16 cellular contexts compared by ENCODE assay signal in genomic region chr11:57473208-57473930, GRCh38. TPM values are rescaled to one million over a fixed set of nuclear protein-coding genes. Genes with fewer than 3 reads are reported as not detected.
DNase-seq lines count a peak whose midpoint lies in the region; ATAC-seq, FAIRE-seq and TF ChIP-seq lines count a peak whose summit lies in the region.
"Had no signal": no experiment of that assay in that cellular context is flagged by ENCODE, and none has a peak within 500 bp of the region (broad histone marks: within the 10 kb centered on the region; RNA-seq: fewer than 3 reads in every experiment).

No MANE protein-coding gene starts in this region.

- H3K9me3 ChIP-seq in endodermal cell (ENCODE audit: control insufficient read depth, low read length) (no peaks in the 10 kb centered on the region), esophagus squamous epithelium (no peaks in the 10 kb centered on the region)

- intact Hi-C loops in CD14-positive monocyte (cut with micrococcal nuclease) (no loop called here), esophagus squamous epithelium (cut with DNase I) (loop anchor here (10.0 kb wide), 1 partner anchor 129 kb away; no protein-coding TSS in a partner anchor)

- H3K4me1 Mint-ChIP-seq in CD14-positive monocyte, result peaks cover 42% of the 10 kb centered on the region
- H3K4me1 Mint-ChIP-seq in endodermal cell, result peaks cover 2% of the 10 kb centered on the region

- peaks cover 10 to 17% (median 12%) of the 10 kb centered on the region in 3 donors for H3K27me3 Mint-ChIP-seq in CD14-positive monocyte (ENCODE audit: low read depth in 3 of 3)
- H3K27me3 Mint-ChIP-seq in endodermal cell (ENCODE audit: insufficient read depth), result peaks cover 85% of the 10 kb centered on the region

- no peak overlapping the region for H3K9ac ChIP-seq in endodermal cell (ENCODE audit: extremely low read depth, low read length, poor library complexity, severe bottlenecking)

- TF ChIP-seq CTCF in CD14-positive monocyte (IDR thresholded peaks at IDR 0.05) (no peak), endodermal cell (conservative IDR thresholded peaks at IDR 0.05) (no peak), esophagus squamous epithelium (IDR thresholded peaks at IDR 0.05) (no peak)

- no peaks in the 10 kb centered on the region for H3K4me1 ChIP-seq in endodermal cell (ENCODE audit: control insufficient read depth, insufficient read depth, low read length)
- H3K4me1 ChIP-seq in esophagus squamous epithelium, result peaks cover 16 to 43% (median 19%) of the 10 kb centered on the region in 3 donors

- H3K27ac Mint-ChIP-seq in CD14-positive monocyte (peak overlapping the region; percentile 23 to 90 (median 65)), endodermal cell (no peak overlapping the region)

- ATAC-seq in HG02870 (IDR thresholded peaks at IDR 0.05; ENCODE audit: unreplicated experiment), result no peak
- ATAC-seq: Panc1 had no signal

- H3K27me3 ChIP-seq in endodermal cell (ENCODE audit: control insufficient read depth, insufficient read depth, low read length, poor library complexity, severe bottlenecking), result peaks cover 89% of the 10 kb centered on the region
- H3K27me3 ChIP-seq in esophagus squamous epithelium, result peaks cover 0 to 44% (median 0%) of the 10 kb centered on the region in 4 donors

- 19 to 44% methylated on average over 3 to 7 of the region's 7 CpGs for WGBS in endodermal cell (ENCODE audit: insufficient coverage in 1 of 2, insufficient read length in 1 of 2), 2 experiments
- WGBS in esophagus squamous epithelium, 2 donors, result 56 to 65% methylated on average over 7 of the region's 7 CpGs

- H3K4me3 ChIP-seq in endodermal cell (ENCODE audit: low read length) (no peak overlapping the region), esophagus squamous epithelium (no peak overlapping the region)

- H3K9me3 Mint-ChIP-seq in CD14-positive monocyte (peaks cover 0 to 1% (median 0%) of the 10 kb centered on the region in 7 donors), endodermal cell (no peaks in the 10 kb centered on the region)
- H3K9me3 Mint-ChIP-seq: stimulated activated naive CD8-positive, alpha-beta T cell treated with anti-CD3 and anti-CD28 coated beads, Interleukin-15, Interleukin-2, amounts not matched to agents 100 ng/mL and 50 ng/mL, for 24 hours had no signal

- no peak for TF ChIP-seq POLR2A in esophagus squamous epithelium (IDR thresholded peaks at IDR 0.05)

- peaks cover 0 to 7% of the 10 kb centered on the region in 2 donors for H3K36me3 Mint-ChIP-seq in CD14-positive monocyte
- no peaks in the 10 kb centered on the region for H3K36me3 Mint-ChIP-seq in endodermal cell (ENCODE audit: low read depth)

- DNase-seq in CD14-positive monocyte (ENCODE audit: low spot score) (no peak), GF-D8 (lab: John Stamatoyannopoulos, UW) (peak; percentile 50), OCI-M1 (lab: John Stamatoyannopoulos, UW) (peak; percentile 80), endodermal cell (peak; percentile 45), esophagus squamous epithelium (lab: John Stamatoyannopoulos, UW) (no peak), urothelium cell line (ENCODE audit: low spot score) (no peak)
- DNase-seq: activated T-cell treated with anti-CD3 and anti-CD28 coated beads for 4 hours, C1 segment of cervical spinal cord, head of caudate nucleus, kidney, NCI-H1092 treated with DMSO at 0.1 percent for 48 hours, SW 1271 had no signal

- H3K27ac ChIP-seq in endodermal cell (ENCODE audit: low read depth, low read length), result no peak overlapping the region
- H3K27ac ChIP-seq in esophagus squamous epithelium, result no peak overlapping the region
- H3K27ac ChIP-seq: epithelial cell of prostate had no signal

- FAIRE-seq in urothelium cell line (lab: Jason Lieb, UNC), result no peak
- FAIRE-seq: kidney had no signal

- H3K4me3 Mint-ChIP-seq in CD14-positive monocyte (peak overlapping the region; percentile 55 to 72), endodermal cell (no peak overlapping the region)

- H3K36me3 ChIP-seq in endodermal cell (ENCODE audit: control insufficient read depth, insufficient read depth, low read length), result no peaks in the 10 kb centered on the region
- H3K36me3 ChIP-seq in esophagus squamous epithelium, result no peaks in the 10 kb centered on the region

RNA-seq across cellular contexts. Expression of gene RTN4RL2, which starts 13.0 kb away (rescaled TPM):
- under 1 TPM; 0.40 to 0.53 TPM for polyA plus RNA-seq in CD14-positive monocyte
- 1 to 10 TPM in 1 of 2 donors, under 1 TPM in 1; 0.97 to 1.5 TPM for total RNA-seq in endodermal cell
- polyA plus RNA-seq in endodermal cell (2013, experiment 1 of 2), result 13.5 TPM
- 14.4 TPM for polyA plus RNA-seq in endodermal cell (2013, experiment 2 of 2)
- 1 to 10 TPM in 2 of 4 donors, under 1 TPM in 2; 0.66 to 1.1 (median 0.90) TPM for total RNA-seq in esophagus squamous epithelium

RNA-seq across cellular contexts. Expression of gene SLC43A1, which starts 42.1 kb away (rescaled TPM):
- 1 to 10 TPM; 5.4 to 5.8 TPM for polyA plus RNA-seq in CD14-positive monocyte
- total RNA-seq in endodermal cell (1 to 10 TPM; 8.4 to 9.1 TPM), esophagus squamous epithelium (10 to 100 TPM in 1 of 4 donors, 1 to 10 TPM in 3; 1.8 to 11.4 (median 4.1) TPM)
- 4.0 TPM for polyA plus RNA-seq in endodermal cell (2013, experiment 1 of 2)
- polyA plus RNA-seq in endodermal cell (2013, experiment 2 of 2), result 2.1 TPM

RNA-seq across cellular contexts. Expression of gene SLC43A3, which starts 46.4 kb away (rescaled TPM):
- 100 to 1,000 TPM; 109 to 116 TPM for polyA plus RNA-seq in CD14-positive monocyte
- total RNA-seq in endodermal cell, result 10 to 100 TPM; 10.6 to 13.8 TPM
- 14.6 TPM for polyA plus RNA-seq in endodermal cell (2013, experiment 1 of 2)
- 14.1 TPM for polyA plus RNA-seq in endodermal cell (2013, experiment 2 of 2)
- 10 to 100 TPM; 54.1 to 90.9 (median 75.6) TPM for total RNA-seq in esophagus squamous epithelium

RNA-seq across cellular contexts. Expression of gene TIMM10, which starts 57.2 kb away (rescaled TPM):
- 10 to 100 TPM; 58.3 to 62.1 TPM for polyA plus RNA-seq in CD14-positive monocyte
- total RNA-seq in endodermal cell (10 to 100 TPM; 77.4 to 79.8 TPM), esophagus squamous epithelium (10 to 100 TPM; 33.0 to 47.3 (median 38.7) TPM)
- 53.9 TPM for polyA plus RNA-seq in endodermal cell (2013, experiment 1 of 2)
- 49.5 TPM for polyA plus RNA-seq in endodermal cell (2013, experiment 2 of 2)

Comparison
In these comparisons a context has a peak if more than half of its experiments do, and no peak if none do; other contexts are left out.
1. DNase-seq: peak in GF-D8 (single experiment), OCI-M1 (single experiment) and endodermal cell (single experiment); none in CD14-positive monocyte (single experiment), esophagus squamous epithelium (single experiment) and urothelium cell line (single experiment).